Comparison of ENCODE assay signal across 8 cellular contexts in the genomic region with DNA sequence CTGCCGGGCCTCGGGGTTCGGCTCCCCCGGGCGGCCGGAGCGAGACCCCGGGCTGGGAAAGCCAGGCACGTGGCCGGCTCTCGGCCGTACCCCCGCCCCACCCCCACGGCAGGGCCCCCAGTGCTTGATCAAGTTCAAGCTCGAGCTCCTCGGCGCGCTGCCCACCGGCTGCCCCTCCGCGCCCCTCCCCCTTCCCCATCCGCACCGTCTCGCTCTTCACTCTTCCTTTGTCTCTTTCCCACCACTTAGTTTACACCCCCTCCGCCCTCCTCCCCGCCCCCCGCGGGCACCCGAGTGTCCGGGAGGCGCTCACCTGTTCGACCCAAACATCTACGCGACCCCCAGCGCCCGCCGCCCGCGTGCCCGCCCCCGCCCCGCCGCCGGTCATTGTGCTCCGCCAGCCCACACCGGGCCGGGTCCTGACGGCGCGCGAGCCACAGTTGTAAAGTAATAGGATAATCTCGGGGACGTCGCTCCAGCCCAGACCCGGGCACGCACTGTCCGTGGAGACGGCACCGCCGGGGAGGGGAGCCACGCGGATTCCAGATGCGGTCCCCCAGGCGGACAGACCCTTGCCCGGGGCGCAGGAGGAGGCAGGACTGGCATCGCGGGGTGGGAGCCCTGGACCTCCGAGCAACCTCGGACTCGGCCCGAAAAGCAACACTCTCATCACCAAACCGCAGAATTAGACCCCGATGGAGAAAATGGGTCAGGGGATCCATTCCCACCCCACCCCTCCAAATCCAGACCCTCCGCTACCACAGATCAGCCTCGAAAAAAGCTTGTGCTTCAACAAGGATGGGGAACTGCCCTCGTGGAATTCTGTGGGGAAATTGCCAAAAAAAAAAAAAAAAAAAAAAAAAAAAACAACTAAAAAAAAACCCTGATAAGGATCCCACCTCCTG.
DNase-seq lines count a peak whose midpoint lies in the region; ATAC-seq and TF ChIP-seq lines count a peak whose summit lies in the region.

No MANE protein-coding gene starts in this region.

- in situ Hi-C loops in ACHN (cut with HindIII; ENCODE audit: low pct_ligation_motif_present, low pct_unique_long_range_greater_than_20kb, low sequenced_read_pairs): no loop called here

- peaks cover 6% of the 10 kb centered on the region for H3K9me3 Mint-ChIP-seq in T-helper 1 cell treated with Interleukin-12 subunit alpha and Interleukin-12 subunit beta and Interleukin-4 antibody, amounts not matched to agents 30 μg/mL and 1 μg/mL, for 36 hours

- H3K27me3 Mint-ChIP-seq in T-helper 1 cell treated with Interleukin-12 subunit alpha and Interleukin-12 subunit beta and Interleukin-4 antibody, amounts not matched to agents 30 μg/mL and 1 μg/mL, for 36 hours (ENCODE audit: low read depth): no peaks in the 10 kb centered on the region

- peaks cover 0 to 30% (median 5%) of the 10 kb centered on the region in 4 donors for H3K4me1 ChIP-seq in right lobe of liver

- DNase-seq in ACHN: peak; percentile 11
- no peak for DNase-seq in HFF-Myc (ENCODE audit: extremely low read depth, low read depth)
- peak; percentile 27 for DNase-seq in central memory CD4-positive, alpha-beta T cell
- peak; percentile 60 to 75 (median 66) for DNase-seq in right lobe of liver
- peak; percentile 29 for DNase-seq in stimulated activated naive CD4-positive, alpha-beta T cell treated with Interleukin-2 at 50 U/mL for 16 hours (lab: John Stamatoyannopoulos, UW)

- peak overlapping the region; percentile 89 for H3K4me3 Mint-ChIP-seq in T-helper 1 cell treated with Interleukin-12 subunit alpha and Interleukin-12 subunit beta and Interleukin-4 antibody, amounts not matched to agents 30 μg/mL and 1 μg/mL, for 36 hours

- H3K27ac ChIP-seq in right lobe of liver: peak overlapping the region; percentile 58 to 88 (median 85)

- H3K4me3 ChIP-seq in HFF-Myc (replicated peaks; ENCODE audit: low read depth, low read length): peak overlapping the region; percentile 62
- peak overlapping the region; percentile 54 to 81 (median 61) for H3K4me3 ChIP-seq in right lobe of liver

- no peaks in the 10 kb centered on the region for H3K9me3 ChIP-seq in right lobe of liver

- no peaks in the 10 kb centered on the region for H3K27me3 ChIP-seq in right lobe of liver

- TF ChIP-seq CTCF in HFF-Myc (IDR thresholded peaks at IDR 0.05; ENCODE audit: low read depth, low read length, missing control alignments): no peak
- peak in 1 of 4 donors; percentile 1 for TF ChIP-seq CTCF in right lobe of liver (IDR thresholded peaks at IDR 0.05)

- H3K36me3 ChIP-seq in right lobe of liver: no peaks in the 10 kb centered on the region

- intact Hi-C loops in right lobe of liver (cut with DNase I): no loop called here

- no peak for TF ChIP-seq POLR2A in right lobe of liver (IDR thresholded peaks at IDR 0.05)

- H3K36me3 Mint-ChIP-seq in T-helper 1 cell treated with Interleukin-12 subunit alpha and Interleukin-12 subunit beta and Interleukin-4 antibody, amounts not matched to agents 30 μg/mL and 1 μg/mL, for 36 hours (ENCODE audit: low read depth): peaks cover 15% of the 10 kb centered on the region

- peak; percentile 9 to 29 (median 25) for ATAC-seq in right lobe of liver
- ATAC-seq in HG02610 (IDR thresholded peaks at IDR 0.05; ENCODE audit: unreplicated experiment): no peak
- ATAC-seq in GM18867 (IDR thresholded peaks at IDR 0.05; ENCODE audit: unreplicated experiment): no peak

- H3K4me1 Mint-ChIP-seq in T-helper 1 cell treated with Interleukin-12 subunit alpha and Interleukin-12 subunit beta and Interleukin-4 antibody, amounts not matched to agents 30 μg/mL and 1 μg/mL, for 36 hours (ENCODE audit: low read depth): peaks cover 14% of the 10 kb centered on the region

- 2% methylated on average over 11 of the region's 77 CpGs for WGBS in right lobe of liver (ENCODE audit: insufficient coverage, low coverage, low lambda C conversion rate, missing lambda C conversion rate)

- H3K27ac Mint-ChIP-seq in T-helper 1 cell treated with Interleukin-12 subunit alpha and Interleukin-12 subunit beta and Interleukin-4 antibody, amounts not matched to agents 30 μg/mL and 1 μg/mL, for 36 hours: peak overlapping the region; percentile 79

Comparison
In these comparisons a context has a peak if more than half of its experiments do, and no peak if none do; other contexts are left out.
1. ATAC-seq: peak in right lobe of liver (4 of 4); none in HG02610 (single experiment) and GM18867 (single experiment).